ENCODE assay signal across 11 cellular contexts in the genomic region with DNA sequence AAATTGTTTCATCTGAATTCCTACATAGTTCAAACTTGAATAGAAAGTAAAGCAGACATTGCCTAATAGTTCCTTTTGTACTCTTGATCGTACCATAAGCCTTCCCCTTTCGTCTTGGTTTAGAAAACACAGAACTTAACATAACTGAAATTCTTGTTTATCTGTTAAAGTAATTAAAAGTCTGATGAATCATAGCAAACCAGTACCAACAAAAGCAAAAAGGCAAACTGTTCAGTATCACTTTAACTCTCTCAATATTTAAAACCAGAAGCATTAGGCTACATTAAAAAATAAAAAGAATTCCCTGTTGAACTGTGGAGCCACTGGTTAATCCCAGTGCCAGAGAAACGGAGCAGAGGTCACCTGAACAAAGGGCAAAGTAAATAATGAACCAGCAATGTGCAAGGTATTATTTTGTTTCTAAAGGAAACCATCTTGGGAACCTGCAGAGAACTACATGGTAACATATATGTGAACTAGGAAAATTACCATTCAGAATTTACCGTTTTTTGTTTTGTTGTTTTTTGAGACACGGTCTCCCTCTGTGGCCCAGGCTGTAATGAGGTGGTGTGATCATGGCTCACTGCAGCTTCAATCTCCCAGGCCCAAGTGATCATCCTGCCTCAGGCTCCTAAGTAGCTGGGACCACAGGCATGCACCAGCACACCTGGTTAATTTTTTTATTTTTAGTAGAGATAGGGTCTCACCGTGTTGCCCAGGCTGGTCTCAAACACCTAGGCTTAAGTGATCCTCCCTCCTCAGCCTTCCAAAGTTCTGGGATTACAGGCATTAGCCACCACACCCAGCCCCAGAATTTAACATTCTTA. TPM values are rescaled to one million over a fixed set of nuclear protein-coding genes. Genes with fewer than 3 reads are reported as not detected.
DNase-seq lines count a peak whose midpoint lies in the region; ATAC-seq, FAIRE-seq and TF ChIP-seq lines count a peak whose summit lies in the region.
"Had no signal": no experiment of that assay in that cellular context is flagged by ENCODE, and none has a peak within 500 bp of the region (broad histone marks: within the 10 kb centered on the region; RNA-seq: fewer than 3 reads in every experiment).

No MANE protein-coding gene starts in this region.

- no peaks in the 10 kb centered on the region for H3K4me1 Mint-ChIP-seq in stimulated activated effector memory CD8-positive, alpha-beta T cell treated with anti-CD3 and anti-CD28 coated beads, Interleukin-12 subunit alpha, Interleukin-12 subunit beta, amount 100 ng/mL, for 72 hours

- H4K8ac ChIP-seq in IMR-90 (ENCODE audit: low read depth in 2 of 2, low read length in 2 of 2): peak overlapping the region; percentile 74

- H4K20me1 ChIP-seq in IMR-90 (ENCODE audit: insufficient read depth, low read length): no peaks in the 10 kb centered on the region

- ATAC-seq in IMR-90 (ENCODE audit: low read depth) (peak; percentile 83), left lobe of liver (peak; percentile 62), HG02981 (IDR thresholded peaks at IDR 0.05; ENCODE audit: unreplicated experiment) (no peak)
- no peak for ATAC-seq in stimulated activated effector memory CD8-positive, alpha-beta T cell treated with anti-CD3 and anti-CD28 coated beads, Interleukin-12 subunit alpha, Interleukin-12 subunit beta, amount 100 ng/mL, for 72 hours

- no peak overlapping the region for H2AK9ac ChIP-seq in IMR-90 (replicated peaks; ENCODE audit: low read depth, low read length, poor library complexity)

- H2BK120ac ChIP-seq in IMR-90 (ENCODE audit: low read depth, low read length): peak overlapping the region; percentile 93

- H2AFZ ChIP-seq in IMR-90 (replicated peaks; ENCODE audit: low read length, poor library complexity): no peak overlapping the region

- H4K91ac ChIP-seq in IMR-90 (ENCODE audit: insufficient read depth, low read depth, low read length): peak overlapping the region; percentile 89

- peak overlapping the region; percentile 88 for H3K18ac ChIP-seq in IMR-90 (ENCODE audit: low read depth, low read length)

- no peaks in the 10 kb centered on the region for H3K36me3 Mint-ChIP-seq in stimulated activated effector memory CD8-positive, alpha-beta T cell treated with anti-CD3 and anti-CD28 coated beads, Interleukin-12 subunit alpha, Interleukin-12 subunit beta, amount 100 ng/mL, for 72 hours

- DNase-seq in IMR-90: peak; percentile 67
- DNase-seq in bronchial epithelial cell (ENCODE audit: low read depth): peak; percentile 38
- peak; percentile 57 for DNase-seq in left lobe of liver (ENCODE audit: low spot score)
- no peak for DNase-seq in stimulated activated effector memory CD8-positive, alpha-beta T cell treated with anti-CD3 and anti-CD28 coated beads, Interleukin-12 subunit alpha, Interleukin-12 subunit beta, amount 100 ng/mL, for 72 hours (ENCODE audit: low spot score in 2 of 2)
- no peak for DNase-seq in activated effector memory CD4-positive, alpha-beta T cell treated with anti-CD3 and anti-CD28 coated beads, Interleukin-2, amount 50 U/mL, for 16 hours
- no peak for DNase-seq in GM13977 (ENCODE audit: low spot score)

- peak overlapping the region; percentile 88 for H2AK5ac ChIP-seq in IMR-90 (ENCODE audit: low read depth, low read length)

- POLR2A ChIA-PET in IMR-90 (lab: Charles Lee; ENCODE audit: unreplicated experiment): interaction anchor here (0.5 kb wide), 1 partner anchor 148 kb away, joined by 3 read pairs; no protein-coding TSS in a partner anchor

- H3K4me1 ChIP-seq in IMR-90 (ENCODE audit: control insufficient read depth, insufficient read depth, low read length) (peaks cover 18% of the 10 kb centered on the region), subcutaneous abdominal adipose tissue (ENCODE audit: control insufficient read depth in 5 of 5, insufficient read depth in 5 of 5, low read length in 5 of 5) (peaks cover 0 to 37% (median 33%) of the 10 kb centered on the region in 5 donors)

- peak overlapping the region; percentile 94 for H2BK5ac ChIP-seq in IMR-90 (ENCODE audit: low read depth, low read length, poor library complexity, severe bottlenecking)

- H3K27me3 ChIP-seq in IMR-90 (ENCODE audit: control insufficient read depth, insufficient read depth, low read length) (no peaks in the 10 kb centered on the region), bronchial epithelial cell (ENCODE audit: control insufficient read depth, insufficient read depth, low read length) (no peaks in the 10 kb centered on the region), subcutaneous abdominal adipose tissue (ENCODE audit: control insufficient read depth in 5 of 5, insufficient read depth in 4 of 5, low read length in 5 of 5) (no peaks in the 10 kb centered on the region)

- dilution Hi-C loops in IMR-90 (cut with HindIII; ENCODE audit: low sequenced_read_pairs, unreplicated experiment): no loop called here

- no peaks in the 10 kb centered on the region for H3K79me1 ChIP-seq in IMR-90 (ENCODE audit: low read depth in 1 of 2, low read length in 2 of 2)

- H3K4me3 ChIP-seq in IMR-90 (ENCODE audit: insufficient read depth, low read depth, low read length) (no peak overlapping the region; the same call in 1 of the 2 replicates), bronchial epithelial cell (ENCODE audit: low read depth, low read length) (no peak overlapping the region), subcutaneous abdominal adipose tissue (ENCODE audit: low read depth in 1 of 5, low read length in 5 of 5) (peak overlapping the region; percentile 1 to 43 (median 12))
- H3K4me3 ChIP-seq: HAP-1 had no signal

- no peak for FAIRE-seq in bronchial epithelial cell (lab: Jason Lieb, UNC)

- H3K9me3 ChIP-seq in IMR-90 (ENCODE audit: control insufficient read depth, insufficient read depth, low read length) (peaks cover 6% of the 10 kb centered on the region; the same call in 1 of the 2 replicates), subcutaneous abdominal adipose tissue (ENCODE audit: control insufficient read depth in 5 of 5, low read length in 5 of 5) (peaks cover 0 to 8% (median 6%) of the 10 kb centered on the region in 5 donors)

- TF ChIP-seq RAD21 in IMR-90 (IDR thresholded peaks at IDR 0.05; ENCODE audit: low read length): no peak

- peak overlapping the region; percentile 82 for H4K5ac ChIP-seq in IMR-90 (ENCODE audit: low read depth, low read length)

- TF ChIP-seq CTCF in IMR-90 (conservative IDR thresholded peaks at IDR 0.05; ENCODE audit: low read depth, low read length) (no peak), bronchial epithelial cell (IDR thresholded peaks at IDR 0.05; ENCODE audit: insufficient read depth, low read length, severe bottlenecking) (no peak), GM13977 (IDR thresholded peaks at IDR 0.05; ENCODE audit: extremely low read depth, insufficient read depth, missing control alignments) (no peak)

- H3K23ac ChIP-seq in IMR-90 (ENCODE audit: low read depth, low read length): 0 out of 2 replicates have a peak overlapping the region, but pooled peaks have one; percentile 63

- no peak overlapping the region for H3K4me3 Mint-ChIP-seq in stimulated activated effector memory CD8-positive, alpha-beta T cell treated with anti-CD3 and anti-CD28 coated beads, Interleukin-12 subunit alpha, Interleukin-12 subunit beta, amount 100 ng/mL, for 72 hours
- H3K4me3 Mint-ChIP-seq: activated naive CD8-positive, alpha-beta T cell; T-helper 1 cell treated with Interleukin-12 subunit alpha and Interleukin-12 subunit beta and Interleukin-4 antibody, amounts not matched to agents 30 μg/mL and 1 μg/mL, for 36 hours had no signal

- H2BK20ac ChIP-seq in IMR-90 (ENCODE audit: low read depth, low read length): peak overlapping the region; percentile 97

- 0% methylated on average over 1 of the region's 6 CpGs; no CpG with 5 or more reads in 1 of the 2 experiments for whole genome bisulfite sequencing in IMR-90 (ENCODE audit: extremely low coverage in 2 of 2, insufficient read length in 1 of 2), 2 experiments

- H2BK15ac ChIP-seq in IMR-90 (ENCODE audit: low read depth, low read length): no peak overlapping the region; the same call in 2 of the 3 replicates

- H3K9me1 ChIP-seq in IMR-90 (ENCODE audit: insufficient read depth, low read length): peaks cover 6% of the 10 kb centered on the region; the same call in 1 of the 2 replicates

- TF ChIP-seq POLR2A in IMR-90 (IDR thresholded peaks at IDR 0.05; ENCODE audit: low read depth, low read length): no peak

- no peak overlapping the region for H3K27ac Mint-ChIP-seq in stimulated activated effector memory CD8-positive, alpha-beta T cell treated with anti-CD3 and anti-CD28 coated beads, Interleukin-12 subunit alpha, Interleukin-12 subunit beta, amount 100 ng/mL, for 72 hours
- H3K27ac Mint-ChIP-seq: activated naive CD8-positive, alpha-beta T cell had no signal

- peak overlapping the region; percentile 80 for H3K4ac ChIP-seq in IMR-90 (ENCODE audit: low read depth, low read length)

- CTCF ChIA-PET in IMR-90 (lab: Yijun Ruan, JAX): no interaction called here

- H3K4me2 ChIP-seq in IMR-90 (ENCODE audit: low read depth, low read length): peak overlapping the region; percentile 91

- H3K56ac ChIP-seq in IMR-90 (ENCODE audit: extremely low read depth, insufficient read depth, low read length): peak overlapping the region; percentile 70; the same call in 1 of the 2 replicates

- no TSS peak for BruUV-seq in IMR-90 (replicated peaks; lab: Mats Ljungman, UMichigan)

- H3K36me3 ChIP-seq in IMR-90 (ENCODE audit: control insufficient read depth, insufficient read depth, low read length): 0 out of 2 replicates have a peak, but pooled peaks cover 2% of the 10 kb centered on the region
- H3K36me3 ChIP-seq in bronchial epithelial cell (ENCODE audit: control insufficient read depth, insufficient read depth, low read length): no peaks in the 10 kb centered on the region
- H3K36me3 ChIP-seq in subcutaneous abdominal adipose tissue (ENCODE audit: control insufficient read depth in 5 of 5, insufficient read depth in 5 of 5, low read length in 5 of 5): peaks cover 9 to 23% (median 15%) of the 10 kb centered on the region in 5 donors
- H3K36me3 ChIP-seq: HAP-1 had no signal

- peak overlapping the region; percentile 62; the same call in 1 of the 2 replicates for H3K9ac ChIP-seq in IMR-90 (ENCODE audit: low read depth, low read length)
- H3K9ac ChIP-seq in subcutaneous abdominal adipose tissue (ENCODE audit: low read length in 5 of 5): peak overlapping the region in 3 of 5 donors; percentile 21 to 62 (median 58)

- H3K27ac ChIP-seq in IMR-90 (ENCODE audit: insufficient read depth, low read length) (peak overlapping the region; percentile 93), subcutaneous abdominal adipose tissue (ENCODE audit: low read depth, low read length) (peak overlapping the region; percentile 71)

- no peaks in the 10 kb centered on the region for H3K9me3 Mint-ChIP-seq in stimulated activated effector memory CD8-positive, alpha-beta T cell treated with anti-CD3 and anti-CD28 coated beads, Interleukin-12 subunit alpha, Interleukin-12 subunit beta, amount 100 ng/mL, for 72 hours

- in situ Hi-C loops in IMR-90 (cut with MboI; ENCODE audit: low sequenced_read_pairs): no loop called here
- in situ Hi-C loops in GM13977 (cut with MboI; ENCODE audit: low pct_unique_long_range_greater_than_20kb, low sequenced_read_pairs, unreplicated experiment): no loop called here

- peak overlapping the region; percentile 86 for H3K14ac ChIP-seq in IMR-90 (replicated peaks; ENCODE audit: low read depth, low read length)

- intact Hi-C loops in IMR-90 (cut with micrococcal nuclease): no loop called here

RNA-seq across cellular contexts. Expression of a gene that starts 17.1 kb away (rescaled TPM):
- total RNA-seq in IMR-90 (2012; rRNA removed): not detected in 2 replicates
- polyA plus RNA-seq in IMR-90 (2012; rRNA removed): not detected in 2 replicates
- not detected in 2 replicates for polyA plus RNA-seq in IMR-90 (2012; cell fraction: cytosol; rRNA removed)
- not detected in 2 replicates for polyA plus RNA-seq in IMR-90 (2012; cell fraction: nucleus; rRNA removed; ENCODE audit: low replicate concordance)
- total RNA-seq in bronchial epithelial cell: not detected in 2 replicates
- total RNA-seq in left lobe of liver: not detected

Comparison
In these comparisons a context has a peak if more than half of its experiments do, and no peak if none do; other contexts are left out.
1. ATAC-seq: peak in IMR-90 (single experiment) and left lobe of liver (single experiment); none in stimulated activated effector memory CD8-positive, alpha-beta T cell treated with anti-CD3 and anti-CD28 coated beads, Interleukin-12 subunit alpha, Interleukin-12 subunit beta, amount 100 ng/mL, for 72 hours (single experiment) and HG02981 (single experiment).
2. DNase-seq: peak in IMR-90 (single experiment), bronchial epithelial cell (single experiment) and left lobe of liver (single experiment); none in stimulated activated effector memory CD8-positive, alpha-beta T cell treated with anti-CD3 and anti-CD28 coated beads, Interleukin-12 subunit alpha, Interleukin-12 subunit beta, amount 100 ng/mL, for 72 hours (0 of 2), activated effector memory CD4-positive, alpha-beta T cell treated with anti-CD3 and anti-CD28 coated beads, Interleukin-2, amount 50 U/mL, for 16 hours (single experiment) and GM13977 (single experiment).
3. H3K4me3 ChIP-seq: peak in subcutaneous abdominal adipose tissue (5 of 5); none in IMR-90 (single experiment) and bronchial epithelial cell (single experiment).